ENCODE assay signal across 10 cellular contexts in genomic region chr17:73641779-73642580, GRCh38. TPM values are rescaled to one million over a fixed set of nuclear protein-coding genes. Genes with fewer than 3 reads are reported as not detected.
DNase-seq lines count a peak whose midpoint lies in the region; ATAC-seq, FAIRE-seq and TF ChIP-seq lines count a peak whose summit lies in the region.
"Had no signal": no experiment of that assay in that cellular context is flagged by ENCODE, and none has a peak within 500 bp of the region (broad histone marks: within the 10 kb centered on the region; RNA-seq: fewer than 3 reads in every experiment).

No MANE protein-coding gene starts in this region.

- no peak overlapping the region for H2AFZ ChIP-seq in mammary epithelial cell (ENCODE audit: low read depth, low read length)

- no peaks in the 10 kb centered on the region for H4K20me1 ChIP-seq in mammary epithelial cell (ENCODE audit: insufficient read depth, low read length)

- peak overlapping the region; percentile 98 for H3K4me2 ChIP-seq in mammary epithelial cell (ENCODE audit: insufficient read depth, low read depth, low read length)

- ATAC-seq in GM18498 (IDR thresholded peaks at IDR 0.05; ENCODE audit: unreplicated experiment): no peak

- H3K4me3 ChIP-seq in mammary epithelial cell (replicated peaks in 1 of 3; ENCODE audit: insufficient read depth in 1 of 3, low read depth in 2 of 3, low read length in 3 of 3) (peak overlapping the region; percentile 67 to 91 (median 79)), breast epithelium (peak overlapping the region in 1 of 3 donors; percentile 60), iPS-18a (ENCODE audit: low read length) (peak overlapping the region; percentile 80)

- H3K36me3 ChIP-seq in mammary epithelial cell (ENCODE audit: insufficient read depth, low read length) (no peaks in the 10 kb centered on the region), breast epithelium (no peaks in the 10 kb centered on the region), iPS-18a (ENCODE audit: control insufficient read depth, low read depth, low read length) (no peaks in the 10 kb centered on the region)

- H3K27ac ChIP-seq in mammary epithelial cell (ENCODE audit: insufficient read depth, low read depth, low read length) (no peak overlapping the region), breast epithelium (no peak overlapping the region), iPS-18a (ENCODE audit: low read length) (no peak overlapping the region)

- no peak for DNase-seq in mammary epithelial cell
- no peak for DNase-seq in breast epithelium (ENCODE audit: low spot score in 2 of 2)
- DNase-seq in NCI-H748 treated with DMSO at 0.1 percent for 48 hours (lab: John Stamatoyannopoulos, UW): peak; percentile 33
- DNase-seq in urothelium cell line (ENCODE audit: low spot score): no peak
- DNase-seq in dedifferentiated amniotic fluid mesenchymal stem cell (ENCODE audit: extremely low spot score): no peak
- DNase-seq in NOMO-1 treated with dmso at 0.1 percent for 144 hours (lab: John Stamatoyannopoulos, UW; ENCODE audit: unreplicated experiment): no peak
- DNase-seq: SW 1271 had no signal

- in situ Hi-C loops in mammary epithelial cell (cut with MboI; ENCODE audit: low sequenced_read_pairs in 2 of 2): loop anchor here in 1 of 2 donors (10.0 kb wide), 1 partner anchor 47 kb away; no protein-coding TSS in a partner anchor

- TF ChIP-seq CTCF in mammary epithelial cell (conservative IDR thresholded peaks at IDR 0.05 in 1 of 2, IDR thresholded peaks at IDR 0.05 in 1 of 2; ENCODE audit: extremely low read depth in 1 of 2, insufficient read depth in 1 of 2, low read depth in 1 of 2, low read length in 2 of 2): no peak
- no peak for TF ChIP-seq CTCF in breast epithelium (IDR thresholded peaks at IDR 0.05)

- dilution Hi-C loops in mammary epithelial cell (cut with HindIII; ENCODE audit: low sequenced_read_pairs): no loop called here

- CTCF ChIA-PET in mammary epithelial cell (lab: Charles Lee; ENCODE audit: low non-redundant PET): no interaction called here

- TF ChIP-seq POLR2A in breast epithelium (IDR thresholded peaks at IDR 0.05): no peak

- BruUV-seq in mammary epithelial cell (replicated peaks; lab: Mats Ljungman, UMichigan): no TSS peak

- peaks cover 68% of the 10 kb centered on the region for H3K79me2 ChIP-seq in mammary epithelial cell (ENCODE audit: insufficient read depth, low read length)

- H3K4me1 ChIP-seq in mammary epithelial cell (ENCODE audit: insufficient read depth, low read length): peaks cover 24% of the 10 kb centered on the region
- peaks cover 5 to 12% of the 10 kb centered on the region in 2 donors for H3K4me1 ChIP-seq in breast epithelium
- H3K4me1 ChIP-seq in iPS-18a (ENCODE audit: control insufficient read depth, low read depth, low read length): peaks cover 29% of the 10 kb centered on the region

- H3K9ac ChIP-seq in mammary epithelial cell (ENCODE audit: insufficient read depth, low read length): no peak overlapping the region
- no peak overlapping the region for H3K9ac ChIP-seq in iPS-18a (ENCODE audit: low read length)

- WGBS in mammary epithelial cell (ENCODE audit: low coverage, missing lambda C conversion rate): 72% methylated on average over 9 of the region's 12 CpGs

- intact Hi-C loops in mammary epithelial cell (cut with micrococcal nuclease): loop anchor here (2.0 to 5.0 kb wide), 2 partner anchors 55 to 170 kb away; no protein-coding TSS in a partner anchor
- intact Hi-C loops in breast epithelium (cut with DNase I; ENCODE audit: low total_unique reads): no loop called here

- no peaks in the 10 kb centered on the region for H3K27me3 ChIP-seq in mammary epithelial cell (ENCODE audit: insufficient read depth, low read length)
- H3K27me3 ChIP-seq in breast epithelium: peaks cover 0 to 39% of the 10 kb centered on the region in 2 donors
- peaks cover 55% of the 10 kb centered on the region for H3K27me3 ChIP-seq in iPS-18a (ENCODE audit: control insufficient read depth, insufficient read depth, low read length)

- H3K9me3 ChIP-seq in mammary epithelial cell (replicated peaks; ENCODE audit: insufficient read depth, low read length) (no peaks in the 10 kb centered on the region), breast epithelium (no peaks in the 10 kb centered on the region), iPS-18a (ENCODE audit: control insufficient read depth, low read depth, low read length) (no peaks in the 10 kb centered on the region)

- FAIRE-seq in urothelium cell line (lab: Jason Lieb, UNC): peak; percentile 81
- FAIRE-seq: colon had no signal

RNA-seq across cellular contexts. Expression of gene SDK2, which starts 2.3 kb away (rescaled TPM):
- total RNA-seq in mammary epithelial cell (10 to 100 TPM; 31.5 to 64.2 TPM), breast epithelium (1 to 10 TPM in 2 of 3 donors, under 1 TPM in 1; 0.16 to 2.9 (median 2.6) TPM)
- polyA plus RNA-seq in mammary epithelial cell: 6.3 TPM
- 15.6 TPM for polyA minus RNA-seq in mammary epithelial cell

Comparison
In these comparisons a context has a peak if more than half of its experiments do, and no peak if none do; other contexts are left out.
1. RNA of gene SDK2, which starts 2.3 kb away (total RNA-seq): 31.5 to 64.2 TPM in mammary epithelial cell; 0.16 to 2.9 TPM in breast epithelium; every median in the first group is over 4 times any median in the second.